Comparison of ENCODE assay signal across 8 cellular contexts in genomic region chr17:80454557-80455327, GRCh38. TPM values are rescaled to one million over a fixed set of nuclear protein-coding genes. Genes with fewer than 3 reads are reported as not detected.
DNase-seq lines count a peak whose midpoint lies in the region; ATAC-seq and TF ChIP-seq lines count a peak whose summit lies in the region.

No MANE protein-coding gene starts in this region.

- peak overlapping the region; percentile 96 for H3K27ac Mint-ChIP-seq in activated T-cell treated with anti-CD3 and anti-CD28 coated beads, Interleukin-2, amount 50 U/mL, for 72 hours

- peak overlapping the region; percentile 95 to 98 (median 97) for H3K27ac ChIP-seq in esophagus squamous epithelium

- intact Hi-C loops in esophagus squamous epithelium (cut with DNase I) = no loop called here

- peak overlapping the region; percentile 94 to 96 for H3K4me3 Mint-ChIP-seq in activated T-cell treated with anti-CD3 and anti-CD28 coated beads, Interleukin-2, amount 50 U/mL, for 72 hours

- no peaks in the 10 kb centered on the region for H3K9me3 ChIP-seq in esophagus squamous epithelium

- no peaks in the 10 kb centered on the region for H3K9me3 Mint-ChIP-seq in activated T-cell treated with anti-CD3 and anti-CD28 coated beads, Interleukin-2, amount 50 U/mL, for 72 hours

- 0% methylated on average over 2 to 10 of the region's 87 CpGs for WGBS in esophagus squamous epithelium, 2 donors

- H3K27me3 ChIP-seq in esophagus squamous epithelium = peaks cover 0 to 18% (median 0%) of the 10 kb centered on the region in 4 donors

- peak overlapping the region; percentile 69 to 92 (median 76) for H3K4me3 ChIP-seq in esophagus squamous epithelium

- DNase-seq in DMS79 (lab: John Stamatoyannopoulos, UW) = peak; percentile 72
- peak; percentile 97 for DNase-seq in KG1 (lab: John Stamatoyannopoulos, UW)
- peak; percentile 98 for DNase-seq in activated T-cell treated with anti-CD3 and anti-CD28 coated beads, Interleukin-2, amount 50 U/mL, for 72 hours
- DNase-seq in esophagus squamous epithelium (lab: John Stamatoyannopoulos, UW) = peak; percentile 77
- peak; percentile 97 for DNase-seq in myocyte (ENCODE audit: low read depth)
- peak; percentile 87 to 95 for DNase-seq in stimulated activated CD8-positive, alpha-beta memory T cell treated with anti-CD3 and anti-CD28 coated beads, Interleukin-7, amount 100 ng/mL, for 4 hours (ENCODE audit: low read depth in 2 of 2)

- no peaks in the 10 kb centered on the region for H3K36me3 ChIP-seq in esophagus squamous epithelium

- ATAC-seq in GM21737 (IDR thresholded peaks at IDR 0.05; ENCODE audit: unreplicated experiment) = peak; percentile 87
- ATAC-seq in activated T-cell treated with anti-CD3 and anti-CD28 coated beads, Interleukin-2, amount 50 U/mL, for 72 hours (replicated peaks in 1 of 2) = peak; percentile 95

- TF ChIP-seq CTCF in esophagus squamous epithelium (IDR thresholded peaks at IDR 0.05) = peak in 2 of 6 experiments; percentile 7 to 10

- peaks cover 39% of the 10 kb centered on the region for H3K4me1 Mint-ChIP-seq in activated T-cell treated with anti-CD3 and anti-CD28 coated beads, Interleukin-2, amount 50 U/mL, for 72 hours (ENCODE audit: low read depth)

- peaks cover 31% of the 10 kb centered on the region for H3K27me3 Mint-ChIP-seq in activated T-cell treated with anti-CD3 and anti-CD28 coated beads, Interleukin-2, amount 50 U/mL, for 72 hours (ENCODE audit: low read depth)

- peaks cover 1 to 3% of the 10 kb centered on the region in 2 donors for H3K36me3 Mint-ChIP-seq in activated T-cell treated with anti-CD3 and anti-CD28 coated beads, Interleukin-2, amount 50 U/mL, for 72 hours (ENCODE audit: insufficient read depth in 2 of 2)

- TF ChIP-seq POLR2A in esophagus squamous epithelium (IDR thresholded peaks at IDR 0.05) = peak in 2 of 4 donors; percentile 81 to 87

- H3K4me1 ChIP-seq in esophagus squamous epithelium = peaks cover 11 to 54% (median 13%) of the 10 kb centered on the region in 3 donors

TF ChIP-seq in PFSK-1, 5 proteins besides CTCF, POLR2A, EP300 and RAD21:
- TF ChIP-seq FOXP2 (optimal IDR thresholded peaks at IDR 0.05; ENCODE audit: borderline replicate concordance, extremely low read depth, extremely low read length, insufficient read depth) = peak; percentile 82
- TF ChIP-seq REST (IDR thresholded peaks at IDR 0.05; ENCODE audit: insufficient read depth in 1 of 2, low read depth in 2 of 2, low read length in 2 of 2) = peak in 1 of 2 experiments; percentile 69; a peak in 2 of 4 replicates
- peak; percentile 83; the same call in 1 of the 2 replicates for TF ChIP-seq SIN3A (IDR thresholded peaks at IDR 0.05; ENCODE audit: borderline replicate concordance, insufficient read depth, low read length)
- TF ChIP-seq POLR2AphosphoS5 (IDR thresholded peaks at IDR 0.05; ENCODE audit: low read depth, low read length) = peak; percentile 99
- peak; percentile 95 for TF ChIP-seq TAF1 (IDR thresholded peaks at IDR 0.05; ENCODE audit: borderline replicate concordance, insufficient read depth, low read length)

RNA-seq across cellular contexts. Expression of gene NPTX1, which starts 21.7 kb away (rescaled TPM):
- polyA plus RNA-seq in PFSK-1 (2012; ENCODE audit: insufficient read length, low read depth) = 29.6 TPM
- 1 to 10 TPM in 1 of 2 donors, under 1 TPM in 1; 0.83 to 6.1 TPM for total RNA-seq in activated T-cell treated with anti-CD3 and anti-CD28 coated beads, Interleukin-2, amount 50 U/mL, for 72 hours
- total RNA-seq in esophagus squamous epithelium (under 1 TPM in 2 of 4 donors, not detected in 2; under 0.01 to 0.15 TPM), myocyte (0.21 and 0.24 TPM in 2 replicates)
- 0.16 TPM for polyA plus RNA-seq in myocyte (2012)

RNA-seq across cellular contexts. Expression of gene ENDOV, which starts 39.8 kb away (rescaled TPM):
- 53.8 TPM for polyA plus RNA-seq in PFSK-1 (2012; ENCODE audit: insufficient read length, low read depth)
- total RNA-seq in activated T-cell treated with anti-CD3 and anti-CD28 coated beads, Interleukin-2, amount 50 U/mL, for 72 hours = 10 to 100 TPM; 25.3 to 29.0 TPM
- total RNA-seq in esophagus squamous epithelium = 10 to 100 TPM in 3 of 4 donors, 1 to 10 TPM in 1; 7.4 to 16.0 (median 14.5) TPM
- total RNA-seq in myocyte = 10.4 and 11.6 TPM in 2 replicates
- polyA plus RNA-seq in myocyte (2012) = 26.3 TPM

Comparison
In these comparisons a context has a peak if more than half of its experiments do, and no peak if none do; other contexts are left out.
1. Peak in every context shown above with its lines: DNase-seq, ATAC-seq, H3K4me3 ChIP-seq and H3K27ac ChIP-seq.